In the genomic region with DNA sequence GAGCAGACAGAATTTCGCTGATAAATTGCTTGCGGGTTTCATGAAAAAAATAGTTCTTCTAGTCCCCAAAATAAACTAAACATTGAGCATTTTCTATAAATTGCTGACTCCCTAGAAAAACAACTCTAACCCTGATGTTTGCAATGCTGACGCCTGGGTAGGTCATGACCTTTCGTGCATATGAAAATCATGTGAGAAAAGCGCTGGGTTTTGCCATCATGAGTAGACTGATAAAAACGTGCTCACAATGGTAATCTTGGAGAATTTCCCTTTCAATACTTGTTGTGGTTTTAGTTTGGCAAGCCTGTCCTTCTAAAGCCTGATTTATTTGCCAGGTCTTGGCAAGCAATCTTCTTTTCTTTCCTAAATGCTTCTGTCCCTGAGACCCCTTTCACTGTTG, we compare ENCODE assay signal across 27 cellular contexts. TPM values are rescaled to one million over a fixed set of nuclear protein-coding genes. Genes with fewer than 3 reads are reported as not detected.
A peak's percentile ranks its signal among the peaks of the same experiment; 100 is the strongest.
DNase-seq lines count a peak whose midpoint lies in the region; ATAC-seq, FAIRE-seq and TF ChIP-seq lines count a peak whose summit lies in the region.
"Had no signal": no experiment of that assay in that cellular context is flagged by ENCODE, and none has a peak within 500 bp of the region (broad histone marks: within the 10 kb centered on the region; RNA-seq: fewer than 3 reads in every experiment).

No MANE protein-coding gene starts in this region.

- no peak for TF ChIP-seq POLR2A in endothelial cell of umbilical vein (IDR thresholded peaks at IDR 0.05; ENCODE audit: low read depth, low read length)

- H3K9me3 ChIP-seq in PC-3 (ENCODE audit: low read length), result no peaks in the 10 kb centered on the region
- no peaks in the 10 kb centered on the region for H3K9me3 ChIP-seq in endothelial cell of umbilical vein (replicated peaks; ENCODE audit: control insufficient read depth, insufficient read depth, low read length)
- no peaks in the 10 kb centered on the region for H3K9me3 ChIP-seq in Karpas-422 (ENCODE audit: low read length)
- H3K9me3 ChIP-seq: esophagus squamous epithelium, HAP-1, SJCRH30 had no signal

- no peaks in the 10 kb centered on the region for H3K27me3 Mint-ChIP-seq in nephron progenitor cell (ENCODE audit: low read depth, poor library complexity)
- H3K27me3 Mint-ChIP-seq in activated T-cell treated with anti-CD3 and anti-CD28 coated beads, Interleukin-2, amount 50 U/mL, for 24 hours, result peaks cover 11% of the 10 kb centered on the region

- POLR2A ChIA-PET in PC-3 (lab: Charles Lee; ENCODE audit: unreplicated experiment), result no interaction called here
- POLR2A ChIA-PET in endothelial cell of umbilical vein (lab: Charles Lee), result no interaction called here

- peak overlapping the region; percentile 6 for H3K27ac Mint-ChIP-seq in nephron progenitor cell
- H3K27ac Mint-ChIP-seq in activated T-cell treated with anti-CD3 and anti-CD28 coated beads, Interleukin-2, amount 50 U/mL, for 24 hours, result no peak overlapping the region
- H3K27ac Mint-ChIP-seq: activated CD4-positive, alpha-beta T cell treated with anti-CD3 and anti-CD28 coated beads for 36 hours; activated naive CD4-positive, alpha-beta T cell treated with anti-CD3 and anti-CD28 coated beads for 36 hours; activated T-cell treated with anti-CD3 and anti-CD28 coated beads, Interleukin-2, amount 50 U/mL, for 72 hours; CD8-positive, alpha-beta T cell; stimulated activated effector memory CD8-positive, alpha-beta T cell treated with anti-CD3 and anti-CD28 coated beads, Interleukin-12 subunit alpha, Interleukin-12 subunit beta, amount 100 ng/mL, for 72 hours had no signal

- ATAC-seq in PC-3, result no peak; the same call in 1 of the 2 replicates
- ATAC-seq in HG03520 (IDR thresholded peaks at IDR 0.05; ENCODE audit: unreplicated experiment), result no peak
- ATAC-seq: activated CD4-positive, alpha-beta T cell treated with anti-CD3 and anti-CD28 coated beads for 36 hours; activated T-cell treated with anti-CD3 and anti-CD28 coated beads, Interleukin-2, amount 50 U/mL, for 72 hours; CD8-positive, alpha-beta T cell; left cardiac atrium; naive thymus-derived CD4-positive, alpha-beta T cell; stimulated activated effector memory CD8-positive, alpha-beta T cell treated with anti-CD3 and anti-CD28 coated beads, Interleukin-12 subunit alpha, Interleukin-12 subunit beta, amount 100 ng/mL, for 72 hours had no signal

- no peak overlapping the region for H3K27ac ChIP-seq in PC-3 (ENCODE audit: low read length)
- no peak overlapping the region for H3K27ac ChIP-seq in endothelial cell of umbilical vein (ENCODE audit: insufficient read depth, low read depth, low read length)
- no peak overlapping the region for H3K27ac ChIP-seq in Karpas-422 (ENCODE audit: low read length)
- H3K27ac ChIP-seq: SJCRH30 had no signal

- DNase-seq in GM03348 (ENCODE audit: low spot score), result peak; percentile 2
- no peak for DNase-seq in PC-3
- peak; percentile 79 for DNase-seq in endothelial cell of umbilical vein (ENCODE audit: low read depth, low spot score)
- no peak for DNase-seq in nephron progenitor cell
- no peak for DNase-seq in stimulated activated CD4-positive, alpha-beta T cell treated with anti-CD3 and anti-CD28 coated beads, Interleukin-2, amount 100 ng/mL, for 48 hours
- DNase-seq in activated T-cell treated with anti-CD3 and anti-CD28 coated beads, Interleukin-2, amount 50 U/mL, for 24 hours, result no peak
- DNase-seq in Karpas-422, result no peak
- DNase-seq: activated CD4-positive, alpha-beta T cell treated with anti-CD3 and anti-CD28 coated beads for 36 hours; activated naive CD4-positive, alpha-beta T cell treated with anti-CD3 and anti-CD28 coated beads for 36 hours; activated T-cell treated with anti-CD3 and anti-CD28 coated beads, Interleukin-2, amount 50 U/mL, for 72 hours; anterior cingulate cortex; CD8-positive, alpha-beta T cell; effector CD8-positive, alpha-beta T cell; esophagus squamous epithelium; GDM1; KG1; left cardiac atrium; naive thymus-derived CD4-positive, alpha-beta T cell; NCI-H1092 treated with DMSO at 0.1 percent for 48 hours; NCI-H2029; posterior cingulate gyrus; SJCRH30; T-helper 1 cell had no signal

- intact Hi-C loops in PC-3 (cut with micrococcal nuclease) (no loop called here), endothelial cell of umbilical vein (cut with micrococcal nuclease) (no loop called here)

- H2AFZ ChIP-seq in PC-3 (ENCODE audit: low read length), result no peak overlapping the region
- H2AFZ ChIP-seq in endothelial cell of umbilical vein (ENCODE audit: low read depth, low read length), result no peak overlapping the region
- H2AFZ ChIP-seq in Karpas-422 (ENCODE audit: low read length), result no peak overlapping the region

- peaks cover 9% of the 10 kb centered on the region for H3K36me3 Mint-ChIP-seq in nephron progenitor cell (ENCODE audit: low read depth)
- no peaks in the 10 kb centered on the region for H3K36me3 Mint-ChIP-seq in activated T-cell treated with anti-CD3 and anti-CD28 coated beads, Interleukin-2, amount 50 U/mL, for 24 hours (ENCODE audit: low read depth)
- H3K36me3 Mint-ChIP-seq: CD8-positive, alpha-beta T cell; naive thymus-derived CD4-positive, alpha-beta T cell; stimulated activated effector memory CD8-positive, alpha-beta T cell treated with anti-CD3 and anti-CD28 coated beads, Interleukin-12 subunit alpha, Interleukin-12 subunit beta, amount 100 ng/mL, for 72 hours had no signal

- no peaks in the 10 kb centered on the region for H3F3A ChIP-seq in PC-3 (ENCODE audit: low read length, unreplicated experiment)

- H3K79me2 ChIP-seq in PC-3 (ENCODE audit: low read length) (no peaks in the 10 kb centered on the region), endothelial cell of umbilical vein (ENCODE audit: control insufficient read depth, insufficient read depth, low read length) (no peaks in the 10 kb centered on the region), Karpas-422 (ENCODE audit: low read length) (no peaks in the 10 kb centered on the region)

- H3K4me3 Mint-ChIP-seq in nephron progenitor cell, result no peak overlapping the region
- H3K4me3 Mint-ChIP-seq in activated T-cell treated with anti-CD3 and anti-CD28 coated beads, Interleukin-2, amount 50 U/mL, for 24 hours, result no peak overlapping the region
- H3K4me3 Mint-ChIP-seq: activated CD4-positive, alpha-beta T cell treated with anti-CD3 and anti-CD28 coated beads for 36 hours; activated naive CD4-positive, alpha-beta T cell treated with anti-CD3 and anti-CD28 coated beads for 36 hours; activated T-cell treated with anti-CD3 and anti-CD28 coated beads, Interleukin-2, amount 50 U/mL, for 72 hours; CD8-positive, alpha-beta T cell; naive thymus-derived CD4-positive, alpha-beta T cell; stimulated activated effector memory CD8-positive, alpha-beta T cell treated with anti-CD3 and anti-CD28 coated beads, Interleukin-12 subunit alpha, Interleukin-12 subunit beta, amount 100 ng/mL, for 72 hours had no signal

- peaks cover 8% of the 10 kb centered on the region; the same call in 1 of the 2 replicates for H3K4me1 ChIP-seq in PC-3 (ENCODE audit: insufficient read depth, low read length)
- peaks cover 5% of the 10 kb centered on the region for H3K4me1 ChIP-seq in endothelial cell of umbilical vein (ENCODE audit: control insufficient read depth, extremely low read depth, insufficient read depth, low read length)
- H3K4me1 ChIP-seq in Karpas-422 (ENCODE audit: low read length), result no peaks in the 10 kb centered on the region
- H3K4me1 ChIP-seq: HAP-1, SJCRH30 had no signal

- H3K4me3 ChIP-seq in PC-3 (ENCODE audit: low read length) (no peak overlapping the region), endothelial cell of umbilical vein (replicated peaks in 1 of 3; ENCODE audit: insufficient read depth in 1 of 3, low read depth in 1 of 3, low read length in 3 of 3) (no peak overlapping the region), Karpas-422 (ENCODE audit: low read length) (no peak overlapping the region)
- H3K4me3 ChIP-seq: esophagus squamous epithelium, HAP-1, SJCRH30 had no signal

- H3K36me3 ChIP-seq in PC-3 (ENCODE audit: low read depth, low read length) (no peaks in the 10 kb centered on the region), endothelial cell of umbilical vein (ENCODE audit: control insufficient read depth in 2 of 2, extremely low read depth in 1 of 2, insufficient read depth in 2 of 2, low read length in 2 of 2) (no peaks in the 10 kb centered on the region), Karpas-422 (ENCODE audit: insufficient read depth, low read length) (no peaks in the 10 kb centered on the region)
- H3K36me3 ChIP-seq: esophagus squamous epithelium, HAP-1, SJCRH30 had no signal

- H4K20me1 ChIP-seq in PC-3 (ENCODE audit: low read length), result no peaks in the 10 kb centered on the region
- no peaks in the 10 kb centered on the region for H4K20me1 ChIP-seq in endothelial cell of umbilical vein (replicated peaks; ENCODE audit: control insufficient read depth, extremely low read depth, insufficient read depth, low read length)
- no peaks in the 10 kb centered on the region for H4K20me1 ChIP-seq in Karpas-422 (ENCODE audit: insufficient read depth, low read depth, low read length)

- CTCF ChIA-PET in PC-3 (lab: Charles Lee), result no interaction called here
- CTCF ChIA-PET in endothelial cell of umbilical vein (lab: Charles Lee), result interaction anchor here (0.7 to 1.6 kb wide), 3 partner anchors 11 to 173 kb away, joined by 3 to 4 read pairs (median 4); no protein-coding TSS in a partner anchor

- dilution Hi-C loops in endothelial cell of umbilical vein (cut with MboI; ENCODE audit: extremely low pct_ligation_motif_present, low sequenced_read_pairs), result no loop called here

- BruUV-seq in PC-3 (replicated peaks; lab: Mats Ljungman, UMichigan) (no TSS peak), endothelial cell of umbilical vein (replicated peaks; lab: Mats Ljungman, UMichigan) (no TSS peak)

- H3K4me1 Mint-ChIP-seq in nephron progenitor cell, result peaks cover 37% of the 10 kb centered on the region
- peaks cover 33% of the 10 kb centered on the region for H3K4me1 Mint-ChIP-seq in activated T-cell treated with anti-CD3 and anti-CD28 coated beads, Interleukin-2, amount 50 U/mL, for 24 hours (ENCODE audit: low read depth)

- H3K9me2 ChIP-seq in PC-3 (replicated peaks; ENCODE audit: low read length) (no peaks in the 10 kb centered on the region), Karpas-422 (replicated peaks; ENCODE audit: insufficient read depth, low read length) (no peaks in the 10 kb centered on the region)

- H3K27me3 ChIP-seq in PC-3 (ENCODE audit: low read length) (no peaks in the 10 kb centered on the region), endothelial cell of umbilical vein (ENCODE audit: control insufficient read depth in 2 of 2, insufficient read depth in 2 of 2, low read length in 2 of 2) (no peaks in the 10 kb centered on the region), Karpas-422 (ENCODE audit: low read length) (no peaks in the 10 kb centered on the region)
- H3K27me3 ChIP-seq: SJCRH30 had no signal

- peak; percentile 26 for FAIRE-seq in endothelial cell of umbilical vein (lab: Jason Lieb, UNC)

- H3K4me2 ChIP-seq in PC-3 (ENCODE audit: low read length), result peak overlapping the region; percentile 19; the same call in 1 of the 2 replicates
- peak overlapping the region; percentile 47 for H3K4me2 ChIP-seq in endothelial cell of umbilical vein (ENCODE audit: insufficient read depth, low read length)
- H3K4me2 ChIP-seq in Karpas-422 (ENCODE audit: low read depth, low read length, poor library complexity, severe bottlenecking), result no peak overlapping the region

- peaks cover 21% of the 10 kb centered on the region for H3K9me3 Mint-ChIP-seq in nephron progenitor cell
- no peaks in the 10 kb centered on the region for H3K9me3 Mint-ChIP-seq in activated T-cell treated with anti-CD3 and anti-CD28 coated beads, Interleukin-2, amount 50 U/mL, for 24 hours
- H3K9me3 Mint-ChIP-seq: activated naive CD4-positive, alpha-beta T cell treated with anti-CD3 and anti-CD28 coated beads for 36 hours; activated T-cell treated with anti-CD3 and anti-CD28 coated beads, Interleukin-2, amount 50 U/mL, for 72 hours; CD8-positive, alpha-beta T cell; stimulated activated effector memory CD8-positive, alpha-beta T cell treated with anti-CD3 and anti-CD28 coated beads, Interleukin-12 subunit alpha, Interleukin-12 subunit beta, amount 100 ng/mL, for 72 hours had no signal

- H3K9me1 ChIP-seq in endothelial cell of umbilical vein (replicated peaks; ENCODE audit: control insufficient read depth, extremely low read depth, insufficient read depth, low read length), result no peaks in the 10 kb centered on the region

- H3K9ac ChIP-seq in PC-3 (ENCODE audit: low read length) (no peak overlapping the region), endothelial cell of umbilical vein (replicated peaks; ENCODE audit: extremely low read depth, insufficient read depth, low read length) (no peak overlapping the region), Karpas-422 (ENCODE audit: low read length) (no peak overlapping the region)

- TF ChIP-seq CTCF in PC-3 (conservative IDR thresholded peaks at IDR 0.05; ENCODE audit: low read depth, low read length) (no peak), endothelial cell of umbilical vein (IDR thresholded peaks at IDR 0.05; ENCODE audit: extremely low read depth in 1 of 2, insufficient read depth in 1 of 2, low read depth in 1 of 2, low read length in 2 of 2) (no peak), nephron progenitor cell (IDR thresholded peaks at IDR 0.05) (no peak)

RNA-seq across cellular contexts. Expression of a gene that starts 4.0 kb away (rescaled TPM):
- total RNA-seq in PC-3 (2014; rRNA removed) (not detected in 2 replicates), endothelial cell of umbilical vein (not detected in 2 replicates)
- 0.14 and 0.18 TPM in 2 replicates for polyA plus RNA-seq in endothelial cell of umbilical vein
- 0.17 and 0.18 TPM in 2 replicates for polyA plus RNA-seq in endothelial cell of umbilical vein (2011; cell fraction: cytosol; rRNA removed)
- polyA plus RNA-seq in endothelial cell of umbilical vein (2011; cell fraction: nucleus; rRNA removed), result 0.17 and 0.25 TPM in 2 replicates
- polyA plus RNA-seq in endothelial cell of umbilical vein (2012), result not detected in 2 replicates
- not detected in 2 replicates for polyA minus RNA-seq in endothelial cell of umbilical vein
- polyA minus RNA-seq in endothelial cell of umbilical vein (2011; cell fraction: cytosol; rRNA and poly(A)+ RNA removed), result not detected
- not detected in 2 replicates for polyA minus RNA-seq in endothelial cell of umbilical vein (2011; cell fraction: nucleus; rRNA and poly(A)+ RNA removed)
- not detected in 2 replicates for total RNA-seq in Karpas-422 (2014; rRNA removed; shearing (Covaris generic); ENCODE audit: low replicate concordance)
- total RNA-seq: activated CD4-positive, alpha-beta T cell treated with anti-CD3 and anti-CD28 coated beads for 36 hours; activated naive CD4-positive, alpha-beta T cell treated with anti-CD3 and anti-CD28 coated beads for 36 hours; activated T-cell treated with anti-CD3 and anti-CD28 coated beads, Interleukin-2, amount 50 U/mL, for 72 hours; CD8-positive, alpha-beta T cell; SJCRH30 had no signal
- polyA plus RNA-seq: naive thymus-derived CD4-positive, alpha-beta T cell had no signal

RNA-seq across cellular contexts. Expression of a gene that starts 30.6 kb away (rescaled TPM):
- total RNA-seq in PC-3 (2014; rRNA removed) (not detected in 2 replicates), endothelial cell of umbilical vein (not detected in 2 replicates)
- not detected in 2 replicates for polyA plus RNA-seq in endothelial cell of umbilical vein
- polyA plus RNA-seq in endothelial cell of umbilical vein (2011; cell fraction: cytosol; rRNA removed), result not detected in 2 replicates
- polyA plus RNA-seq in endothelial cell of umbilical vein (2011; cell fraction: nucleus; rRNA removed), result not detected in 2 replicates
- polyA plus RNA-seq in endothelial cell of umbilical vein (2012), result not detected in 2 replicates
- polyA minus RNA-seq in endothelial cell of umbilical vein, result not detected in 2 replicates
- polyA minus RNA-seq in endothelial cell of umbilical vein (2011; cell fraction: cytosol; rRNA and poly(A)+ RNA removed), result not detected
- polyA minus RNA-seq in endothelial cell of umbilical vein (2011; cell fraction: nucleus; rRNA and poly(A)+ RNA removed), result not detected in 2 replicates
- total RNA-seq in Karpas-422 (2014; rRNA removed; shearing (Covaris generic); ENCODE audit: low replicate concordance), result not detected in 2 replicates
- total RNA-seq: activated CD4-positive, alpha-beta T cell treated with anti-CD3 and anti-CD28 coated beads for 36 hours; activated naive CD4-positive, alpha-beta T cell treated with anti-CD3 and anti-CD28 coated beads for 36 hours; activated T-cell treated with anti-CD3 and anti-CD28 coated beads, Interleukin-2, amount 50 U/mL, for 72 hours; CD8-positive, alpha-beta T cell; SJCRH30; urinary bladder had no signal
- polyA plus RNA-seq: naive thymus-derived CD4-positive, alpha-beta T cell had no signal

RNA-seq across cellular contexts. Expression of a gene that starts 40.2 kb away (rescaled TPM):
- 0.75 TPM in 1 of 2 replicates, not detected in the other for total RNA-seq in PC-3 (2014; rRNA removed)
- 0.53 and 0.95 TPM in 2 replicates for total RNA-seq in endothelial cell of umbilical vein
- 1.1 and 1.4 TPM in 2 replicates for polyA plus RNA-seq in endothelial cell of umbilical vein
- polyA plus RNA-seq in endothelial cell of umbilical vein (2011; cell fraction: cytosol; rRNA removed), result 0.52 and 0.68 TPM in 2 replicates
- polyA plus RNA-seq in endothelial cell of umbilical vein (2011; cell fraction: nucleus; rRNA removed), result 1.8 and 2.0 TPM in 2 replicates
- 0.21 and 0.46 TPM in 2 replicates for polyA plus RNA-seq in endothelial cell of umbilical vein (2012)
- not detected in 2 replicates for polyA minus RNA-seq in endothelial cell of umbilical vein
- polyA minus RNA-seq in endothelial cell of umbilical vein (2011; cell fraction: cytosol; rRNA and poly(A)+ RNA removed), result not detected
- 1.2 TPM in 1 of 2 replicates, not detected in the other for polyA minus RNA-seq in endothelial cell of umbilical vein (2011; cell fraction: nucleus; rRNA and poly(A)+ RNA removed)
- total RNA-seq in Karpas-422 (2014; rRNA removed; shearing (Covaris generic); ENCODE audit: low replicate concordance), result not detected in 2 replicates
- total RNA-seq: SJCRH30, urinary bladder had no signal

RNA-seq across cellular contexts. Expression of a gene that starts 48.2 kb away (rescaled TPM):
- total RNA-seq in PC-3 (2014; rRNA removed) (0.62 and 1.7 TPM in 2 replicates), endothelial cell of umbilical vein (18.6 and 24.7 TPM in 2 replicates)
- polyA plus RNA-seq in endothelial cell of umbilical vein, result 16.8 and 18.4 TPM in 2 replicates
- polyA plus RNA-seq in endothelial cell of umbilical vein (2011; cell fraction: cytosol; rRNA removed), result 6.4 and 8.0 TPM in 2 replicates
- 8.8 and 10.8 TPM in 2 replicates for polyA plus RNA-seq in endothelial cell of umbilical vein (2011; cell fraction: nucleus; rRNA removed)
- 7.9 and 12.0 TPM in 2 replicates for polyA plus RNA-seq in endothelial cell of umbilical vein (2012)
- 13.8 and 17.9 TPM in 2 replicates for polyA minus RNA-seq in endothelial cell of umbilical vein
- 1.8 TPM for polyA minus RNA-seq in endothelial cell of umbilical vein (2011; cell fraction: cytosol; rRNA and poly(A)+ RNA removed)
- polyA minus RNA-seq in endothelial cell of umbilical vein (2011; cell fraction: nucleus; rRNA and poly(A)+ RNA removed), result 5.2 and 6.5 TPM in 2 replicates
- total RNA-seq in Karpas-422 (2014; rRNA removed; shearing (Covaris generic); ENCODE audit: low replicate concordance), result 1.3 and 6.0 TPM in 2 replicates

Comparison
In these comparisons a context has a peak if more than half of its experiments do, and no peak if none do; other contexts are left out.
1. DNase-seq: peak in GM03348 (single experiment) and endothelial cell of umbilical vein (single experiment); none in PC-3 (single experiment), nephron progenitor cell (single experiment), stimulated activated CD4-positive, alpha-beta T cell treated with anti-CD3 and anti-CD28 coated beads, Interleukin-2, amount 100 ng/mL, for 48 hours (0 of 2), activated T-cell treated with anti-CD3 and anti-CD28 coated beads, Interleukin-2, amount 50 U/mL, for 24 hours (single experiment) and Karpas-422 (single experiment).